9 cellular contexts compared by ENCODE assay signal in genomic region chr6:35299674-35300073, GRCh38. TPM values are rescaled to one million over a fixed set of nuclear protein-coding genes. Genes with fewer than 3 reads are reported as not detected.
DNase-seq lines count a peak whose midpoint lies in the region; ATAC-seq and TF ChIP-seq lines count a peak whose summit lies in the region.
"Had no signal": no experiment of that assay in that cellular context is flagged by ENCODE, and none has a peak within 500 bp of the region (broad histone marks: within the 10 kb centered on the region; RNA-seq: fewer than 3 reads in every experiment).

No MANE protein-coding gene starts in this region.

- DNase-seq in activated effector memory CD4-positive, alpha-beta T cell treated with anti-CD3 and anti-CD28 coated beads, Interleukin-2, amount 50 U/mL, for 16 hours, result peak; percentile 70
- no peak for DNase-seq in activated effector memory CD4-positive, alpha-beta T cell treated with Interleukin-2 at 50 U/mL for 16 hours
- DNase-seq in SKM-1 treated with dmso at 0.1 percent for 144 hours (lab: John Stamatoyannopoulos, UW; ENCODE audit: unreplicated experiment), result peak; percentile 95
- no peak for DNase-seq in esophagus squamous epithelium (lab: John Stamatoyannopoulos, UW)
- DNase-seq in suprapubic skin (ENCODE audit: low spot score in 2 of 2), result peak in 1 of 2 donors; percentile 67
- DNase-seq: MG63 had no signal

- H3K4me1 ChIP-seq in esophagus squamous epithelium (peaks cover 9 to 79% (median 50%) of the 10 kb centered on the region in 3 donors), suprapubic skin (peaks cover 72% of the 10 kb centered on the region)

- WGBS in esophagus squamous epithelium, 2 donors, result 60 to 62% methylated on average over 4 of the region's 4 CpGs
- 84% methylated on average over 4 of the region's 4 CpGs for WGBS in suprapubic skin

- H3K9me3 ChIP-seq in esophagus squamous epithelium (no peaks in the 10 kb centered on the region), suprapubic skin (no peaks in the 10 kb centered on the region)
- H3K9me3 ChIP-seq: MG63 had no signal

- no peak for ATAC-seq in HG03039 (IDR thresholded peaks at IDR 0.05; ENCODE audit: unreplicated experiment)
- ATAC-seq in GM21526 (IDR thresholded peaks at IDR 0.05; ENCODE audit: low FRiP score, unreplicated experiment), result no peak
- ATAC-seq in HG03280 (IDR thresholded peaks at IDR 0.05; ENCODE audit: unreplicated experiment), result no peak

- peak overlapping the region in 3 of 4 donors; percentile 56 to 67 (median 61) for H3K4me3 ChIP-seq in esophagus squamous epithelium
- no peak overlapping the region for H3K4me3 ChIP-seq in suprapubic skin
- H3K4me3 ChIP-seq: MG63 had no signal

- H3K36me3 ChIP-seq in esophagus squamous epithelium (peaks cover 0 to 26% (median 0%) of the 10 kb centered on the region in 3 donors), suprapubic skin (peaks cover 14% of the 10 kb centered on the region)

- TF ChIP-seq EP300 in suprapubic skin (IDR thresholded peaks at IDR 0.05), result no peak

- TF ChIP-seq CTCF in esophagus squamous epithelium (IDR thresholded peaks at IDR 0.05) (no peak), suprapubic skin (IDR thresholded peaks at IDR 0.05) (no peak)

- TF ChIP-seq POLR2A in esophagus squamous epithelium (IDR thresholded peaks at IDR 0.05) (no peak), suprapubic skin (IDR thresholded peaks at IDR 0.05) (no peak)

- H3K27me3 ChIP-seq in esophagus squamous epithelium (no peaks in the 10 kb centered on the region), suprapubic skin (no peaks in the 10 kb centered on the region)
- H3K27me3 ChIP-seq: MG63 had no signal

- intact Hi-C loops in esophagus squamous epithelium (cut with DNase I), result no loop called here

- H3K27ac ChIP-seq in esophagus squamous epithelium (peak overlapping the region; percentile 90 to 92 (median 90)), suprapubic skin (peak overlapping the region; percentile 54)

RNA-seq across cellular contexts. Expression of gene DEF6, which starts 2.1 kb away (rescaled TPM):
- total RNA-seq in esophagus squamous epithelium (10 to 100 TPM; 20.5 to 38.0 (median 25.2) TPM), suprapubic skin (10 to 100 TPM; 28.0 to 99.9 (median 35.5) TPM)

RNA-seq across cellular contexts. Expression of gene ZNF76, which starts 40.1 kb away (rescaled TPM):
- total RNA-seq in esophagus squamous epithelium, result 10 to 100 TPM; 10.1 to 25.0 (median 10.9) TPM
- total RNA-seq in suprapubic skin, result 10 to 100 TPM; 19.6 to 52.5 (median 27.5) TPM

RNA-seq across cellular contexts. Expression of gene PPARD, which starts 42.7 kb away (rescaled TPM):
- 10 to 100 TPM; 17.0 to 42.8 (median 28.2) TPM for total RNA-seq in esophagus squamous epithelium
- total RNA-seq in suprapubic skin, result 10 to 100 TPM; 23.4 to 31.4 (median 26.9) TPM

Comparison
In these comparisons a context has a peak if more than half of its experiments do, and no peak if none do; other contexts are left out.
1. DNase-seq: peak in activated effector memory CD4-positive, alpha-beta T cell treated with anti-CD3 and anti-CD28 coated beads, Interleukin-2, amount 50 U/mL, for 16 hours (single experiment) and SKM-1 treated with dmso at 0.1 percent for 144 hours (single experiment); none in activated effector memory CD4-positive, alpha-beta T cell treated with Interleukin-2 at 50 U/mL for 16 hours (single experiment) and esophagus squamous epithelium (single experiment).